1 cellular context compared by ENCODE assay signal in the genomic region with DNA sequence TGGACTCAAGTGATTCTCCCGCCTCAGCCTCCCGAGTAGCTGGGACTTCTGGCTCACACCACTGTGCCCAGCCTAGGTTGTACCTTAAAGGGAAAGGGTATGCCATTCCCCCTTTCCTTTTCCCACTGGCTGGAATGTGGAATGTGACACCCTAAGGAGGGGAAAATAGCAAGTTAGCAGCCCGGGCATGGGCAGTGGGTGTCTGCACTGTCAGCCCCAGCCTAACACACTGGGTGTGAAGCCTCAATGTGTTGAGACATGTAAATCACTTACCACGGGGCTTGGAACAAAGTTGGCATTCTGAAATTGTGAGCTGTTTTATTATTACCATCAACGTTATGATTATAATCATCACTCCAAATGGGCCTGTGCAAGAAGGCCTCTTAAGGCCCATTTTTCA.
TF ChIP-seq lines count a peak whose summit lies in the region.

No MANE protein-coding gene starts in this region.

TF ChIP-seq in IMR-90, 13 proteins besides CTCF, POLR2A, EP300 and RAD21:
- TF ChIP-seq, protein P1, sequence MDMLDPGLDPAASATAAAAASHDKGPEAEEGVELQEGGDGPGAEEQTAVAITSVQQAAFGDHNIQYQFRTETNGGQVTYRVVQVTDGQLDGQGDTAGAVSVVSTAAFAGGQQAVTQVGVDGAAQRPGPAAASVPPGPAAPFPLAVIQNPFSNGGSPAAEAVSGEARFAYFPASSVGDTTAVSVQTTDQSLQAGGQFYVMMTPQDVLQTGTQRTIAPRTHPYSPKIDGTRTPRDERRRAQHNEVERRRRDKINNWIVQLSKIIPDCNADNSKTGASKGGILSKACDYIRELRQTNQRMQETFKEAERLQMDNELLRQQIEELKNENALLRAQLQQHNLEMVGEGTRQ (IDR thresholded peaks at IDR 0.05; ENCODE audit: low read depth, low read length): no peak
- TF ChIP-seq, protein P2, sequence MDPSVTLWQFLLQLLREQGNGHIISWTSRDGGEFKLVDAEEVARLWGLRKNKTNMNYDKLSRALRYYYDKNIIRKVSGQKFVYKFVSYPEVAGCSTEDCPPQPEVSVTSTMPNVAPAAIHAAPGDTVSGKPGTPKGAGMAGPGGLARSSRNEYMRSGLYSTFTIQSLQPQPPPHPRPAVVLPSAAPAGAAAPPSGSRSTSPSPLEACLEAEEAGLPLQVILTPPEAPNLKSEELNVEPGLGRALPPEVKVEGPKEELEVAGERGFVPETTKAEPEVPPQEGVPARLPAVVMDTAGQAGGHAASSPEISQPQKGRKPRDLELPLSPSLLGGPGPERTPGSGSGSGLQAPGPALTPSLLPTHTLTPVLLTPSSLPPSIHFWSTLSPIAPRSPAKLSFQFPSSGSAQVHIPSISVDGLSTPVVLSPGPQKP (IDR thresholded peaks at IDR 0.05; ENCODE audit: borderline replicate concordance, low read depth, low read length): no peak
- no peak for TF ChIP-seq MXI1 (IDR thresholded peaks at IDR 0.05; ENCODE audit: borderline replicate concordance, low read depth, low read length)
- no peak for TF ChIP-seq FOS (IDR thresholded peaks at IDR 0.05; ENCODE audit: low read depth, low read length)
- TF ChIP-seq MAZ (IDR thresholded peaks at IDR 0.05; ENCODE audit: borderline replicate concordance, low read depth, low read length): no peak
- TF ChIP-seq CEBPB (IDR thresholded peaks at IDR 0.05; ENCODE audit: low read depth, low read length): no peak
- no peak for TF ChIP-seq RCOR1 (IDR thresholded peaks at IDR 0.05; ENCODE audit: insufficient replicate concordance, low read length)
TF ChIP-seq in IMR-90: peak in this region for 0.
